In the genomic region with DNA sequence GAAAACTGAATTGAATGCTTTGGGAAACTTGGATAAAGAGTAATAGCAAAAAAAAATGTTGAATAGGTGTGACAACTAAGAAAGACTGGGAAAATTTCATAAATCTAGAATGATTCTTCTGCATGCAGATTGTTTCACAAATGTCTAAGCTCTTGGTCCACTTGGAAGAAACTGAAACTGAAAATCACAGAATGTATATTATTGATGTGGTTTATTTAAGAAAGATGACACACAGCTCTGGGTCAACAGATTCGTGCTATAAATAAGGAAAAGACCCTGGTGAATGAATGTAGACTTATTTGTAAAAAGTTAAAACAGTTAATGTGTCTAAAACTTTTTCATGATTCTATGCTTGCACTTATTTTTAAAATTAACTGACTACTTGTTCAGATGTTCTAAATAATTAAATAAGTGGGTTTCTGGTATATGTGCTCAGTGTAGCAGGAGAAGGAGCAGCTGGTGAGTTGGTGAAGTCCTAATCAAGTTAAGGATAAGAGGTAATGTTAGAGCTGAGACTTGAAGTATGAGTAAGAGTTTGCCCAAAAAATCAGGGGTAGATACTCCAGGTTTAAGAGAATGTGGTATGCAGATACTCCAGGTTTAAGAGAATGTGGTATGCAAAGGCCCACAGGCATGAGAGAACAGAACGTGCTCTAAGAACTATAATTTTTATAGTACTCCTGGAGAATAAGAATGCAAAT, we compare ENCODE assay signal across 17 cellular contexts. TPM values are rescaled to one million over a fixed set of nuclear protein-coding genes. Genes with fewer than 3 reads are reported as not detected.
DNase-seq lines count a peak whose midpoint lies in the region; ATAC-seq and TF ChIP-seq lines count a peak whose summit lies in the region.
"Had no signal": no experiment of that assay in that cellular context is flagged by ENCODE, and none has a peak within 500 bp of the region (broad histone marks: within the 10 kb centered on the region; RNA-seq: fewer than 3 reads in every experiment).

No MANE protein-coding gene starts in this region.

- no peaks in the 10 kb centered on the region for H3K27me3 Mint-ChIP-seq in activated CD8-positive, alpha-beta T cell treated with anti-CD3 and anti-CD28 coated beads, Interleukin-2, amount 10 ng/mL, durations not matched to agents 7 days and 5 days (ENCODE audit: low read depth)
- H3K27me3 Mint-ChIP-seq in activated CD8-positive, alpha-beta T cell treated with anti-CD3 and anti-CD28 coated beads for 36 hours: no peaks in the 10 kb centered on the region
- peaks cover 2% of the 10 kb centered on the region for H3K27me3 Mint-ChIP-seq in GM23338 (ENCODE audit: insufficient read depth, low read depth, poor library complexity)
- no peaks in the 10 kb centered on the region for H3K27me3 Mint-ChIP-seq in activated T-helper 17 cell treated with anti-CD3 and anti-CD28 coated beads, Interleukin-2, amount 50 U/mL, for 72 hours

- H3K4ac ChIP-seq in trophoblast cell (ENCODE audit: low read depth, low read length): peak overlapping the region; percentile 27

- H3K4me2 ChIP-seq in GM23338: no peak overlapping the region
- H3K4me2 ChIP-seq in trophoblast cell (ENCODE audit: low read length): no peak overlapping the region

- no peak for DNase-seq in activated CD8-positive, alpha-beta T cell treated with anti-CD3 and anti-CD28 coated beads, Interleukin-2, amount 10 ng/mL, durations not matched to agents 7 days and 5 days
- no peak for DNase-seq in activated CD8-positive, alpha-beta T cell treated with anti-CD3 and anti-CD28 coated beads for 36 hours
- no peak for DNase-seq in GM23338 (ENCODE audit: low spot score)
- DNase-seq in trophoblast cell: peak in 1 of 2 donors; percentile 49
- no peak for DNase-seq in glomerular visceral epithelial cell (ENCODE audit: extremely low spot score)
- no peak for DNase-seq in globus pallidus (ENCODE audit: low spot score)
- DNase-seq in putamen (ENCODE audit: low spot score): no peak
- DNase-seq: activated CD8-positive, alpha-beta memory T cell treated with anti-CD3 and anti-CD28 coated beads, Interleukin-2, amount 50 U/mL, for 48 hours; DMS53; effector CD4-positive, alpha-beta T cell; foreskin melanocyte; left cardiac atrium; MG63; NCI-H2227 treated with DMSO at 0.1 percent for 48 hours; Peyer's patch; upper lobe of left lung had no signal

- no peak overlapping the region for H3K9ac ChIP-seq in trophoblast cell (ENCODE audit: low read length)

- H3K4me3 ChIP-seq in GM23338 (no peak overlapping the region), trophoblast cell (ENCODE audit: low read depth, low read length) (no peak overlapping the region)
- H3K4me3 ChIP-seq: MG63, Peyer's patch, upper lobe of left lung had no signal

- no peak overlapping the region for H4K8ac ChIP-seq in trophoblast cell (ENCODE audit: low read depth, low read length)

- no CpG with 5 or more reads among the region's 2 CpGs for WGBS in trophoblast cell (ENCODE audit: extremely low coverage, insufficient coverage, insufficient read length)

- no peak overlapping the region for H2BK5ac ChIP-seq in trophoblast cell (ENCODE audit: low read depth, low read length, poor library complexity)

- H2AFZ ChIP-seq in GM23338 (no peak overlapping the region), trophoblast cell (ENCODE audit: insufficient read depth, low read length, poor library complexity) (no peak overlapping the region)

- H3K4me1 ChIP-seq in GM23338 (ENCODE audit: insufficient read depth) (peaks cover 40% of the 10 kb centered on the region), trophoblast cell (ENCODE audit: control insufficient read depth in 1 of 2, insufficient read depth in 2 of 2, low read length in 2 of 2) (peaks cover 3 to 7% of the 10 kb centered on the region in 2 experiments)

- H2BK12ac ChIP-seq in trophoblast cell (ENCODE audit: low read length): no peak overlapping the region

- peaks cover 65% of the 10 kb centered on the region for H3K36me3 Mint-ChIP-seq in activated CD8-positive, alpha-beta T cell treated with anti-CD3 and anti-CD28 coated beads, Interleukin-2, amount 10 ng/mL, durations not matched to agents 7 days and 5 days (ENCODE audit: low read depth)
- H3K36me3 Mint-ChIP-seq in activated CD8-positive, alpha-beta T cell treated with anti-CD3 and anti-CD28 coated beads for 36 hours (ENCODE audit: low read depth): peaks cover 27% of the 10 kb centered on the region
- peaks cover 85% of the 10 kb centered on the region for H3K36me3 Mint-ChIP-seq in GM23338 (ENCODE audit: low read depth)
- peaks cover 83% of the 10 kb centered on the region for H3K36me3 Mint-ChIP-seq in activated T-helper 17 cell treated with anti-CD3 and anti-CD28 coated beads, Interleukin-2, amount 50 U/mL, for 72 hours (ENCODE audit: low read depth)

- POLR2A ChIA-PET in activated CD8-positive, alpha-beta T cell treated with anti-CD3 and anti-CD28 coated beads, Interleukin-2, amount 10 ng/mL, durations not matched to agents 7 days and 5 days (lab: Charles Lee): interaction anchor here (0.8 to 2.5 kb wide), 4 partner anchors 10 to 278 kb away, joined by 3 to 15 read pairs (median 7); a partner anchor contains a TSS
- POLR2A ChIA-PET in activated CD8-positive, alpha-beta T cell treated with anti-CD3 and anti-CD28 coated beads for 36 hours (lab: Charles Lee): interaction anchor here (1.4 to 2.0 kb wide), 2 partner anchors 10 to 25 kb away, joined by 3 to 6 read pairs; a partner anchor contains a TSS

- H3K9me3 ChIP-seq in trophoblast cell (ENCODE audit: insufficient read depth, low read depth, low read length): no peaks in the 10 kb centered on the region
- H3K9me3 ChIP-seq: MG63, Peyer's patch, upper lobe of left lung had no signal

- no peaks in the 10 kb centered on the region for H3K79me1 ChIP-seq in trophoblast cell (ENCODE audit: low read length)

- peak overlapping the region; percentile 16 for H3K4me3 Mint-ChIP-seq in activated CD8-positive, alpha-beta T cell treated with anti-CD3 and anti-CD28 coated beads, Interleukin-2, amount 10 ng/mL, durations not matched to agents 7 days and 5 days
- H3K4me3 Mint-ChIP-seq in activated CD8-positive, alpha-beta T cell treated with anti-CD3 and anti-CD28 coated beads for 36 hours: no peak overlapping the region
- no peak overlapping the region for H3K4me3 Mint-ChIP-seq in GM23338
- no peak overlapping the region for H3K4me3 Mint-ChIP-seq in activated T-helper 17 cell treated with anti-CD3 and anti-CD28 coated beads, Interleukin-2, amount 50 U/mL, for 72 hours

- H3K27ac Mint-ChIP-seq in activated CD8-positive, alpha-beta T cell treated with anti-CD3 and anti-CD28 coated beads, Interleukin-2, amount 10 ng/mL, durations not matched to agents 7 days and 5 days: peak overlapping the region; percentile 62
- no peak overlapping the region for H3K27ac Mint-ChIP-seq in activated CD8-positive, alpha-beta T cell treated with anti-CD3 and anti-CD28 coated beads for 36 hours
- peak overlapping the region; percentile 24 for H3K27ac Mint-ChIP-seq in GM23338
- H3K27ac Mint-ChIP-seq in activated T-helper 17 cell treated with anti-CD3 and anti-CD28 coated beads, Interleukin-2, amount 50 U/mL, for 72 hours: peak overlapping the region; percentile 67

- no peaks in the 10 kb centered on the region for H3K9me3 Mint-ChIP-seq in activated CD8-positive, alpha-beta T cell treated with anti-CD3 and anti-CD28 coated beads, Interleukin-2, amount 10 ng/mL, durations not matched to agents 7 days and 5 days (ENCODE audit: insufficient read depth)
- H3K9me3 Mint-ChIP-seq in activated CD8-positive, alpha-beta T cell treated with anti-CD3 and anti-CD28 coated beads for 36 hours: no peaks in the 10 kb centered on the region
- no peaks in the 10 kb centered on the region for H3K9me3 Mint-ChIP-seq in GM23338
- H3K9me3 Mint-ChIP-seq in activated T-helper 17 cell treated with anti-CD3 and anti-CD28 coated beads, Interleukin-2, amount 50 U/mL, for 72 hours: no peaks in the 10 kb centered on the region

- H3K27ac ChIP-seq in GM23338 (ENCODE audit: low read depth) (peak overlapping the region; percentile 78), trophoblast cell (ENCODE audit: low read depth, low read length) (no peak overlapping the region)
- H3K27ac ChIP-seq: Peyer's patch, upper lobe of left lung had no signal

- no peak overlapping the region for H4K91ac ChIP-seq in trophoblast cell (ENCODE audit: low read depth, low read length)

- CTCF ChIA-PET in activated CD8-positive, alpha-beta T cell treated with anti-CD3 and anti-CD28 coated beads, Interleukin-2, amount 10 ng/mL, durations not matched to agents 7 days and 5 days (lab: Charles Lee): interaction anchor here (0.8 to 6.5 kb wide), 8 partner anchors 10 to 465 kb away, joined by 3 to 33 read pairs (median 4); a partner anchor contains a TSS
- CTCF ChIA-PET in activated CD8-positive, alpha-beta T cell treated with anti-CD3 and anti-CD28 coated beads for 36 hours (lab: Charles Lee): interaction anchor here (0.8 to 2.0 kb wide), 6 partner anchors 9 to 462 kb away, joined by 3 to 5 read pairs (median 3); a partner anchor contains a TSS

- H3K14ac ChIP-seq in trophoblast cell (ENCODE audit: low read length): no peak overlapping the region

- no peak overlapping the region for H3K18ac ChIP-seq in trophoblast cell (ENCODE audit: low read length)

- no peak for TF ChIP-seq CTCF in activated CD8-positive, alpha-beta T cell treated with anti-CD3 and anti-CD28 coated beads for 36 hours (IDR thresholded peaks at IDR 0.05)
- TF ChIP-seq CTCF in GM23338 (conservative IDR thresholded peaks at IDR 0.05; ENCODE audit: low read depth in 2 of 2): no peak

- H2BK120ac ChIP-seq in trophoblast cell (ENCODE audit: insufficient read depth, low read length, poor library complexity): no peak overlapping the region

- no peak overlapping the region for H3K23ac ChIP-seq in trophoblast cell (ENCODE audit: low read length)

- peak; percentile 78 for ATAC-seq in activated CD8-positive, alpha-beta T cell treated with anti-CD3 and anti-CD28 coated beads, Interleukin-2, amount 10 ng/mL, durations not matched to agents 7 days and 5 days
- ATAC-seq in activated CD8-positive, alpha-beta T cell treated with anti-CD3 and anti-CD28 coated beads for 36 hours: no peak
- ATAC-seq in GM23338: peak; percentile 13; the same call in 1 of the 3 replicates
- peak; percentile 56 for ATAC-seq in activated T-helper 17 cell treated with anti-CD3 and anti-CD28 coated beads, Interleukin-2, amount 50 U/mL, for 72 hours (replicated peaks)
- ATAC-seq: left cardiac atrium had no signal

- H4K12ac ChIP-seq in trophoblast cell (ENCODE audit: low read depth, low read length): no peak overlapping the region

- 0 out of 2 replicates have a peak, but pooled peaks cover 6% of the 10 kb centered on the region for H3F3A ChIP-seq in GM23338 (replicated peaks; ENCODE audit: low read depth)

- peaks cover 35% of the 10 kb centered on the region for H3K4me1 Mint-ChIP-seq in activated CD8-positive, alpha-beta T cell treated with anti-CD3 and anti-CD28 coated beads, Interleukin-2, amount 10 ng/mL, durations not matched to agents 7 days and 5 days (ENCODE audit: low read depth)
- H3K4me1 Mint-ChIP-seq in activated CD8-positive, alpha-beta T cell treated with anti-CD3 and anti-CD28 coated beads for 36 hours (ENCODE audit: low read depth): peaks cover 46% of the 10 kb centered on the region
- peaks cover 61% of the 10 kb centered on the region for H3K4me1 Mint-ChIP-seq in GM23338
- peaks cover 28% of the 10 kb centered on the region for H3K4me1 Mint-ChIP-seq in activated T-helper 17 cell treated with anti-CD3 and anti-CD28 coated beads, Interleukin-2, amount 50 U/mL, for 72 hours

- H3K27me3 ChIP-seq in GM23338 (ENCODE audit: insufficient read depth) (no peaks in the 10 kb centered on the region), trophoblast cell (ENCODE audit: insufficient read depth, low read length) (no peaks in the 10 kb centered on the region)
- H3K27me3 ChIP-seq: MG63, Peyer's patch, upper lobe of left lung had no signal

- H3K9me2 ChIP-seq in GM23338 (ENCODE audit: insufficient read depth): no peaks in the 10 kb centered on the region

- H3K79me2 ChIP-seq in GM23338 (replicated peaks; ENCODE audit: insufficient read depth): peaks cover 100% of the 10 kb centered on the region
- H3K79me2 ChIP-seq in trophoblast cell (ENCODE audit: control insufficient read depth, insufficient read depth, low read length, poor library complexity): no peaks in the 10 kb centered on the region

- intact Hi-C loops in activated CD8-positive, alpha-beta T cell treated with anti-CD3 and anti-CD28 coated beads for 36 hours (cut with micrococcal nuclease): no loop called here

- H2AK5ac ChIP-seq in trophoblast cell (ENCODE audit: low read length): no peak overlapping the region

- H3K36me3 ChIP-seq in GM23338 (ENCODE audit: insufficient read depth) (peaks cover 45% of the 10 kb centered on the region), trophoblast cell (ENCODE audit: control insufficient read depth in 1 of 2, insufficient read depth in 2 of 2, low read length in 2 of 2) (peaks cover 5 to 6% of the 10 kb centered on the region in 2 experiments)

- H4K20me1 ChIP-seq in GM23338 (replicated peaks; ENCODE audit: insufficient read depth): peaks cover 61% of the 10 kb centered on the region

RNA-seq across cellular contexts. Expression of a gene that starts 24.5 kb away (rescaled TPM):
- 100 to 1,000 TPM; 161 to 164 TPM for total RNA-seq in activated CD8-positive, alpha-beta T cell treated with anti-CD3 and anti-CD28 coated beads, Interleukin-2, amount 10 ng/mL, durations not matched to agents 7 days and 5 days
- total RNA-seq in activated CD8-positive, alpha-beta T cell treated with anti-CD3 and anti-CD28 coated beads for 36 hours: 10 to 100 TPM; 81.4 to 83.7 TPM
- total RNA-seq in GM23338 (2014; rRNA removed; shearing (Covaris generic)): 742 and 744 TPM in 2 replicates
- polyA plus RNA-seq in GM23338 (2016; fragmentation: Nextera tagmentation; extraction: Ambion mirVana): 906 and 943 TPM in 2 replicates
- 100 to 1,000 TPM; 111 to 114 TPM for total RNA-seq in activated T-helper 17 cell treated with anti-CD3 and anti-CD28 coated beads, Interleukin-2, amount 50 U/mL, for 72 hours
- polyA plus RNA-seq in trophoblast cell (2013): 187 and 206 TPM in 2 replicates
